9 cellular contexts compared by ENCODE assay signal in the genomic region with DNA sequence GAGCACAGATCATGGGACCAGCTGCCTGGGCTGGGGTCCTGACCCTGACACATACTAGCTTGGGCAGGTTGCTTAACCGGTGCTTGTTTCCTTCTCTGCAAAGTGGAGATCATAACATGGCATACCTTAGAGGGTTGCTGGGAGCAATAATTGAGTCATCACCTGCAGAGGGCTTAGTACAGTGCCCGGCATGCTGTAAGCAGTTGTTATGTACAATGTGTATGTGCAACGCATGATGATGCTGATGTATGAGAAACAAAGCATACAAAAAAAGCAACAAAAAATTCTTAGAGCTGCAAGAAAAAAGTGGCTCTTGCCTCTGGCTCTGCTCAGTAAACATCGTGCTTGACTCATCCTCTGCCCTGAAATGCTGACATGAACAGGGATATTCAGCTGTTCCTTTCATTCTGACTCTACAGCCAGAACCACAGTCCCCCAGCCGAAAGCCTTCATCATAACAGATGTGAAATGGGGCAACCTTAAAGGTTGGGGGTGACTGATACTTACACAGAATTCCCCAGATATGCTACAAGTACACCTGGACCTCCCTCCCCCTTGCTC.
DNase-seq lines count a peak whose midpoint lies in the region; ATAC-seq and TF ChIP-seq lines count a peak whose summit lies in the region.
"Had no signal": no experiment of that assay in that cellular context is flagged by ENCODE, and none has a peak within 500 bp of the region (broad histone marks: within the 10 kb centered on the region; RNA-seq: fewer than 3 reads in every experiment).

No MANE protein-coding gene starts in this region.

- peaks cover 9% of the 10 kb centered on the region for H3K36me3 Mint-ChIP-seq in activated T-helper 17 cell treated with anti-CD3 and anti-CD28 coated beads, Interleukin-2, amount 50 U/mL, for 72 hours (ENCODE audit: low read depth)
- H3K36me3 Mint-ChIP-seq: activated naive CD8-positive, alpha-beta T cell treated with anti-CD3 and anti-CD28 coated beads, Interleukin-2, amount 10 ng/mL, durations not matched to agents 7 days and 5 days had no signal

- H3K36me3 ChIP-seq in spleen (no peaks in the 10 kb centered on the region), adrenal gland (replicated peaks in 1 of 2) (no peaks in the 10 kb centered on the region)

- intact Hi-C loops in spleen (cut with DNase I; ENCODE audit: low total_unique reads), result loop anchor here (5.0 to 10.0 kb wide), 2 partner anchors 1267 to 1449 kb away; no protein-coding TSS in a partner anchor
- intact Hi-C loops in adrenal gland (cut with DNase I), result no loop called here

- H3K4me3 ChIP-seq in spleen, result no peak overlapping the region
- no peak overlapping the region for H3K4me3 ChIP-seq in adrenal gland

- TF ChIP-seq POLR2A in spleen (IDR thresholded peaks at IDR 0.05) (no peak), adrenal gland (IDR thresholded peaks at IDR 0.05) (no peak)

- H3K9me3 ChIP-seq in spleen (no peaks in the 10 kb centered on the region), adrenal gland (replicated peaks in 1 of 3) (no peaks in the 10 kb centered on the region)

- TF ChIP-seq CTCF in spleen (IDR thresholded peaks at IDR 0.05 in 8 of 11, conservative IDR thresholded peaks at IDR 0.05 in 3 of 11) (no peak), adrenal gland (IDR thresholded peaks at IDR 0.05) (no peak)

- peak overlapping the region; percentile 99 for H3K27ac Mint-ChIP-seq in activated T-helper 17 cell treated with anti-CD3 and anti-CD28 coated beads, Interleukin-2, amount 50 U/mL, for 72 hours
- H3K27ac Mint-ChIP-seq: activated naive CD8-positive, alpha-beta T cell treated with anti-CD3 and anti-CD28 coated beads, Interleukin-2, amount 10 ng/mL, durations not matched to agents 7 days and 5 days had no signal

- peaks cover 0 to 3% (median 0%) of the 10 kb centered on the region in 7 donors for H3K27me3 ChIP-seq in spleen (replicated peaks in 1 of 7)
- H3K27me3 ChIP-seq in adrenal gland, result no peaks in the 10 kb centered on the region

- H3K4me1 Mint-ChIP-seq in activated T-helper 17 cell treated with anti-CD3 and anti-CD28 coated beads, Interleukin-2, amount 50 U/mL, for 72 hours, result peaks cover 43% of the 10 kb centered on the region

- peak overlapping the region in 1 of 8 donors; percentile 17 for H3K27ac ChIP-seq in spleen
- no peak overlapping the region for H3K27ac ChIP-seq in adrenal gland

- ATAC-seq in GM18907 (IDR thresholded peaks at IDR 0.05; ENCODE audit: unreplicated experiment) (peak; percentile 41), HG02884 (IDR thresholded peaks at IDR 0.05; ENCODE audit: unreplicated experiment) (peak; percentile 68)
- ATAC-seq in activated T-helper 17 cell treated with anti-CD3 and anti-CD28 coated beads, Interleukin-2, amount 50 U/mL, for 72 hours (replicated peaks), result peak; percentile 85

- H3K4me1 ChIP-seq in spleen (peaks cover 0 to 21% (median 8%) of the 10 kb centered on the region in 6 donors), adrenal gland (replicated peaks in 1 of 2) (no peaks in the 10 kb centered on the region)

- H3K9me3 Mint-ChIP-seq in activated T-helper 17 cell treated with anti-CD3 and anti-CD28 coated beads, Interleukin-2, amount 50 U/mL, for 72 hours, result no peaks in the 10 kb centered on the region
- H3K9me3 Mint-ChIP-seq: activated naive CD8-positive, alpha-beta T cell treated with anti-CD3 and anti-CD28 coated beads, Interleukin-2, amount 10 ng/mL, durations not matched to agents 7 days and 5 days had no signal

- H3K4me3 Mint-ChIP-seq in activated T-helper 17 cell treated with anti-CD3 and anti-CD28 coated beads, Interleukin-2, amount 50 U/mL, for 72 hours, result peak overlapping the region; percentile 77
- H3K4me3 Mint-ChIP-seq: activated naive CD8-positive, alpha-beta T cell treated with anti-CD3 and anti-CD28 coated beads, Interleukin-2, amount 10 ng/mL, durations not matched to agents 7 days and 5 days had no signal

- peak; percentile 57 to 65 for DNase-seq in stimulated activated CD4-positive, alpha-beta T cell treated with anti-CD3 and anti-CD28 coated beads, Interleukin-15, amount 100 ng/mL, for 48 hours (ENCODE audit: low read depth in 2 of 2)
- DNase-seq in spleen (no peak), hippocampal formation (lab: John Stamatoyannopoulos, UW) (no peak), adrenal gland (no peak), OCI-M1 (lab: John Stamatoyannopoulos, UW) (no peak)
- DNase-seq: activated naive CD8-positive, alpha-beta T cell treated with anti-CD3 and anti-CD28 coated beads, Interleukin-2, amount 10 ng/mL, durations not matched to agents 7 days and 5 days had no signal

- WGBS in spleen, 5 donors, result 54 to 78% (median 61%) methylated on average over 5 of the region's 5 CpGs
- 57 to 73% (median 64%) methylated on average over 5 of the region's 5 CpGs for WGBS in adrenal gland, 4 donors

- no peaks in the 10 kb centered on the region for H3K27me3 Mint-ChIP-seq in activated T-helper 17 cell treated with anti-CD3 and anti-CD28 coated beads, Interleukin-2, amount 50 U/mL, for 72 hours

Comparison
In these comparisons a context has a peak if more than half of its experiments do, and no peak if none do; other contexts are left out.
1. DNase-seq: peak in stimulated activated CD4-positive, alpha-beta T cell treated with anti-CD3 and anti-CD28 coated beads, Interleukin-15, amount 100 ng/mL, for 48 hours (2 of 2); none in spleen (single experiment), hippocampal formation (0 of 2), adrenal gland (0 of 7) and OCI-M1 (single experiment).
2. Peak in every context shown above with its lines, with median percentiles within 50 percentile points of each other: ATAC-seq.